8 cellular contexts compared by ENCODE assay signal in the genomic region with DNA sequence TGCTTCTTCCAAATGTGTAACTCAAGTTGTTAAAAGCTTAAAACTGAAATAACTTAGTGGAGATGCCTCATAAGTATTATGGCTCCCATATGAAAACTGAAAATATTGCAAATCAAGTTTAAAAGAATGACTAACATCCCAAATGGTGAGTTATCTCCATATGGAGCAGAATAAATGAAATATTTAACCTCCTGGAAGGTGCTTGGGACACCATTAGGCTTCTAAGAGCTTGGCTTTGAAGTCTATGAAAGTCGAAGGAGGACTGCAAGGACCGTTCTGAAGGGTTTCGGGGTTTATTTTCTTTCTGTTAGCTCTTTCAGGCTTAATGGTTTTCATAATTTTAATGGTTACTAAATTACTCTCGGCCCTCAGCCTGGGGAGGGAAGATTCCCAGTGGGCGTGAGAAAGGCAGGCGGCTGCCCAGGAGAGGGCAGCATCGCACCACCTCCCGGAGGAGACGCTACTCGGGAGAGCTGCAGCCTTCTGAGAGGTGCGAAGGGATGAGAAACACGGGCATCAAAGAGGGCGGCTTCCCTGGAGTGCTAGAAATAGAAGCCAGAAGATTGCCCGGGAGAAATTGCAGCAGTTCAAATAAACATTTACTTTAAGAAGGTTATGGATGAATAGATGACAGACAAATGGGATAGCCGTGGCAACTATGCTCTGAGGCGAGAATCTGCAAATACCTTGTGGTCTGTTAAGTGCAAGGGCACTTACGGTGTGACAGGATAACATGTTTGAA. TPM values are rescaled to one million over a fixed set of nuclear protein-coding genes. Genes with fewer than 3 reads are reported as not detected.
DNase-seq lines count a peak whose midpoint lies in the region; ATAC-seq, FAIRE-seq and TF ChIP-seq lines count a peak whose summit lies in the region.

No MANE protein-coding gene starts in this region.

- DNase-seq in GM13977 (ENCODE audit: low spot score) (peak; percentile 74), NCI-H2171 (lab: John Stamatoyannopoulos, UW) (peak; percentile 62), kidney epithelial cell (ENCODE audit: low read depth) (peak; percentile 5)
- DNase-seq in activated CD4-positive, CD25-positive, alpha-beta regulatory T cell treated with anti-CD3 and anti-CD28 coated beads, Interleukin-2, amount 50 U/mL, for 72 hours, result peak; percentile 72
- DNase-seq in central memory CD4-positive, alpha-beta T cell, result peak; percentile 50
- DNase-seq in stimulated activated CD4-positive, alpha-beta T cell treated with anti-CD3 and anti-CD28 coated beads, Interleukin-2, amount 100 ng/mL, for 24 hours, result peak; percentile 78 to 79

- in situ Hi-C loops in GM13977 (cut with MboI; ENCODE audit: low pct_unique_long_range_greater_than_20kb, low sequenced_read_pairs, unreplicated experiment), result loop anchor here (25.0 kb wide), 1 partner anchor 708 kb away; no protein-coding TSS in a partner anchor

- peak; percentile 86 for ATAC-seq in HG03025 (IDR thresholded peaks at IDR 0.05; ENCODE audit: low FRiP score, unreplicated experiment)

- no peaks in the 10 kb centered on the region for H3K36me3 ChIP-seq in kidney epithelial cell (ENCODE audit: control insufficient read depth, insufficient read depth, low read length)

- no peak overlapping the region for H3K4me3 ChIP-seq in kidney epithelial cell (ENCODE audit: low read depth, low read length)

- TF ChIP-seq CTCF in GM13977 (IDR thresholded peaks at IDR 0.05; ENCODE audit: extremely low read depth, insufficient read depth, missing control alignments), result peak; percentile 96
- TF ChIP-seq CTCF in kidney epithelial cell (IDR thresholded peaks at IDR 0.05; ENCODE audit: insufficient read depth, low read length, poor library complexity, severe bottlenecking), result peak; percentile 98

- FAIRE-seq in A204.1 (lab: Jason Lieb, UNC), result peak; percentile 57

- no peaks in the 10 kb centered on the region for H3K27me3 ChIP-seq in kidney epithelial cell (ENCODE audit: control insufficient read depth, insufficient read depth, low read length)

RNA-seq across cellular contexts. Expression of a gene that starts 43.1 kb away (rescaled TPM):
- total RNA-seq in kidney epithelial cell, result not detected in 2 replicates

RNA-seq across cellular contexts. Expression of a gene that starts 47.9 kb away (rescaled TPM):
- total RNA-seq in kidney epithelial cell, result 43.8 and 48.2 TPM in 2 replicates

Comparison
In these comparisons a context has a peak if more than half of its experiments do, and no peak if none do; other contexts are left out.
1. DNase-seq: peak in every context shown above with its lines; median percentile 78 in stimulated activated CD4-positive, alpha-beta T cell treated with anti-CD3 and anti-CD28 coated beads, Interleukin-2, amount 100 ng/mL, for 24 hours; 74 in GM13977; 72 in activated CD4-positive, CD25-positive, alpha-beta regulatory T cell treated with anti-CD3 and anti-CD28 coated beads, Interleukin-2, amount 50 U/mL, for 72 hours; 62 in NCI-H2171; 50 in central memory CD4-positive, alpha-beta T cell; 5 in kidney epithelial cell.